In the genomic region with DNA sequence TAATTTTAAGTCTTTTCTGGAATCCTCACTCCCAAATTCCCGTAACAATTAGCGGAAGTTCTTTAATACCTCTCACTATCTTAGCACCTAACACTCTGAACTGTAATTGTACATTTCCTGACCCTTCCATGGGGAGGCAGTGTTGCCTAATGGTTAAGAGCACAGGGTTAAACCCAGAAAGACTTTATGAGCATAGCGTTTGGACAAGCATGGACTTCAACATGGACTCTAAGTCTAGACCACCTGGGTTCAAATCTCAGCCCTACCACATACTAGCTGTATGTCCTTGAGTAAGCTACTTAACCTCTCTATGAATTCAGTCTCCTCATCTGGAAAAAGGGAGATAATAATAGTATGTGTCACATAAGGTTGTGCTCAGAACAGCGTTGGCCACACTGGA, we compare ENCODE assay signal across 8 cellular contexts. TPM values are rescaled to one million over a fixed set of nuclear protein-coding genes. Genes with fewer than 3 reads are reported as not detected.
DNase-seq lines count a peak whose midpoint lies in the region; ATAC-seq and TF ChIP-seq lines count a peak whose summit lies in the region.

No MANE protein-coding gene starts in this region.

- ATAC-seq in GM18867 (IDR thresholded peaks at IDR 0.05; ENCODE audit: unreplicated experiment) (peak; percentile 62), left colon (peak; percentile 94), GM21526 (IDR thresholded peaks at IDR 0.05; ENCODE audit: low FRiP score, unreplicated experiment) (no peak)

- no peaks in the 10 kb centered on the region for H3K36me3 ChIP-seq in BJ (ENCODE audit: control insufficient read depth, insufficient read depth, low read length)

- intact Hi-C loops in left colon (cut with DNase I, micrococcal nuclease): loop anchor here in 1 of 2 donors (5.0 kb wide), 1 partner anchor 281 kb away; no protein-coding TSS in a partner anchor

- POLR2A ChIA-PET in BJ (lab: Charles Lee): no interaction called here

- H3K27me3 ChIP-seq in BJ (ENCODE audit: control insufficient read depth, insufficient read depth, low read length): no peaks in the 10 kb centered on the region

- no peak for DNase-seq in BJ (ENCODE audit: low read depth)
- DNase-seq in NCI-H345 (lab: John Stamatoyannopoulos, UW): peak; percentile 17
- peak; percentile 48 for DNase-seq in astrocyte of the hippocampus (ENCODE audit: low read depth, low spot score)
- peak in 1 of 2 donors; percentile 24 for DNase-seq in left colon
- DNase-seq in GOT3 (lab: John Stamatoyannopoulos, UW): no peak
- DNase-seq in T1000 (lab: John Stamatoyannopoulos, UW): no peak

- CTCF ChIA-PET in BJ (lab: Yijun Ruan, JAX): interaction anchor here (0.8 to 1.0 kb wide), 3 partner anchors 9 to 214 kb away, joined by 3 to 4 read pairs (median 3); no protein-coding TSS in a partner anchor

- no peak overlapping the region for H3K4me3 ChIP-seq in BJ (ENCODE audit: low read depth, low read length)

- TF ChIP-seq CTCF in BJ (IDR thresholded peaks at IDR 0.05; ENCODE audit: insufficient read depth, low read depth, low read length): peak; percentile 41

RNA-seq across cellular contexts. Expression of a gene that starts 13.0 kb away (rescaled TPM):
- 78.6 and 87.1 TPM in 2 replicates for polyA plus RNA-seq in BJ (2011; rRNA removed)
- polyA minus RNA-seq in BJ (2011; rRNA and poly(A)+ RNA removed): 40.7 and 48.0 TPM in 2 replicates
- total RNA-seq in left colon: 10 to 100 TPM; 13.8 to 17.3 TPM

RNA-seq across cellular contexts. Expression of a gene that starts 51.6 kb away (rescaled TPM):
- polyA plus RNA-seq in BJ (2011; rRNA removed): not detected in 2 replicates
- not detected in 2 replicates for polyA minus RNA-seq in BJ (2011; rRNA and poly(A)+ RNA removed)
- total RNA-seq in left colon: not detected

Comparison
In these comparisons a context has a peak if more than half of its experiments do, and no peak if none do; other contexts are left out.
1. DNase-seq: peak in NCI-H345 (single experiment) and astrocyte of the hippocampus (single experiment); none in BJ (single experiment), GOT3 (single experiment) and T1000 (single experiment).